1 cellular context compared by ENCODE assay signal in the genomic region with DNA sequence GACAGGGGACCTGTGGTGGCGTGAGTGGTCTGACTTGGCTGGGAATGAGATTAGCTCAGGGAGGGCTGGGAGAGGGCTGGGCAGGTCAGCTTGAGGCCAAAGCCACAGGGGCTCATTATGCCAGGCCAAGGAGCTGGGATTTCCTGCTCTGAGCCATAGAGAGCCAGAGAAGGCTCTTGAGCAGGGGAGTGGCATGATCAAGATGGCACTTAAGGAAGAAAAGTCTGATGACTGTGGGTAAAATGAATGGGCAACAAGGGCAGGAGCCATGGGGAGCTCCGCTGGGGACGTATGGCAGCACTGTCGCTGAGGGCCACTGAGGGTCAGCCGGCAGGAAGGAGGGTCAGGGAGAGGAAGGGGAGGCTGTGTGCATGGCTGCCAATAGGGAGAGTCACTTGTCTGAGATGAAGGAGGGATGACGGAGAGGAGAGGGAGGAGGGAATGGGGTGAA.
TF ChIP-seq lines count a peak whose summit lies in the region.

No MANE protein-coding gene starts in this region.

TF ChIP-seq in GM23338, 12 proteins besides CTCF, POLR2A, EP300 and RAD21 (continued from another document):
- TF ChIP-seq, protein P1, sequence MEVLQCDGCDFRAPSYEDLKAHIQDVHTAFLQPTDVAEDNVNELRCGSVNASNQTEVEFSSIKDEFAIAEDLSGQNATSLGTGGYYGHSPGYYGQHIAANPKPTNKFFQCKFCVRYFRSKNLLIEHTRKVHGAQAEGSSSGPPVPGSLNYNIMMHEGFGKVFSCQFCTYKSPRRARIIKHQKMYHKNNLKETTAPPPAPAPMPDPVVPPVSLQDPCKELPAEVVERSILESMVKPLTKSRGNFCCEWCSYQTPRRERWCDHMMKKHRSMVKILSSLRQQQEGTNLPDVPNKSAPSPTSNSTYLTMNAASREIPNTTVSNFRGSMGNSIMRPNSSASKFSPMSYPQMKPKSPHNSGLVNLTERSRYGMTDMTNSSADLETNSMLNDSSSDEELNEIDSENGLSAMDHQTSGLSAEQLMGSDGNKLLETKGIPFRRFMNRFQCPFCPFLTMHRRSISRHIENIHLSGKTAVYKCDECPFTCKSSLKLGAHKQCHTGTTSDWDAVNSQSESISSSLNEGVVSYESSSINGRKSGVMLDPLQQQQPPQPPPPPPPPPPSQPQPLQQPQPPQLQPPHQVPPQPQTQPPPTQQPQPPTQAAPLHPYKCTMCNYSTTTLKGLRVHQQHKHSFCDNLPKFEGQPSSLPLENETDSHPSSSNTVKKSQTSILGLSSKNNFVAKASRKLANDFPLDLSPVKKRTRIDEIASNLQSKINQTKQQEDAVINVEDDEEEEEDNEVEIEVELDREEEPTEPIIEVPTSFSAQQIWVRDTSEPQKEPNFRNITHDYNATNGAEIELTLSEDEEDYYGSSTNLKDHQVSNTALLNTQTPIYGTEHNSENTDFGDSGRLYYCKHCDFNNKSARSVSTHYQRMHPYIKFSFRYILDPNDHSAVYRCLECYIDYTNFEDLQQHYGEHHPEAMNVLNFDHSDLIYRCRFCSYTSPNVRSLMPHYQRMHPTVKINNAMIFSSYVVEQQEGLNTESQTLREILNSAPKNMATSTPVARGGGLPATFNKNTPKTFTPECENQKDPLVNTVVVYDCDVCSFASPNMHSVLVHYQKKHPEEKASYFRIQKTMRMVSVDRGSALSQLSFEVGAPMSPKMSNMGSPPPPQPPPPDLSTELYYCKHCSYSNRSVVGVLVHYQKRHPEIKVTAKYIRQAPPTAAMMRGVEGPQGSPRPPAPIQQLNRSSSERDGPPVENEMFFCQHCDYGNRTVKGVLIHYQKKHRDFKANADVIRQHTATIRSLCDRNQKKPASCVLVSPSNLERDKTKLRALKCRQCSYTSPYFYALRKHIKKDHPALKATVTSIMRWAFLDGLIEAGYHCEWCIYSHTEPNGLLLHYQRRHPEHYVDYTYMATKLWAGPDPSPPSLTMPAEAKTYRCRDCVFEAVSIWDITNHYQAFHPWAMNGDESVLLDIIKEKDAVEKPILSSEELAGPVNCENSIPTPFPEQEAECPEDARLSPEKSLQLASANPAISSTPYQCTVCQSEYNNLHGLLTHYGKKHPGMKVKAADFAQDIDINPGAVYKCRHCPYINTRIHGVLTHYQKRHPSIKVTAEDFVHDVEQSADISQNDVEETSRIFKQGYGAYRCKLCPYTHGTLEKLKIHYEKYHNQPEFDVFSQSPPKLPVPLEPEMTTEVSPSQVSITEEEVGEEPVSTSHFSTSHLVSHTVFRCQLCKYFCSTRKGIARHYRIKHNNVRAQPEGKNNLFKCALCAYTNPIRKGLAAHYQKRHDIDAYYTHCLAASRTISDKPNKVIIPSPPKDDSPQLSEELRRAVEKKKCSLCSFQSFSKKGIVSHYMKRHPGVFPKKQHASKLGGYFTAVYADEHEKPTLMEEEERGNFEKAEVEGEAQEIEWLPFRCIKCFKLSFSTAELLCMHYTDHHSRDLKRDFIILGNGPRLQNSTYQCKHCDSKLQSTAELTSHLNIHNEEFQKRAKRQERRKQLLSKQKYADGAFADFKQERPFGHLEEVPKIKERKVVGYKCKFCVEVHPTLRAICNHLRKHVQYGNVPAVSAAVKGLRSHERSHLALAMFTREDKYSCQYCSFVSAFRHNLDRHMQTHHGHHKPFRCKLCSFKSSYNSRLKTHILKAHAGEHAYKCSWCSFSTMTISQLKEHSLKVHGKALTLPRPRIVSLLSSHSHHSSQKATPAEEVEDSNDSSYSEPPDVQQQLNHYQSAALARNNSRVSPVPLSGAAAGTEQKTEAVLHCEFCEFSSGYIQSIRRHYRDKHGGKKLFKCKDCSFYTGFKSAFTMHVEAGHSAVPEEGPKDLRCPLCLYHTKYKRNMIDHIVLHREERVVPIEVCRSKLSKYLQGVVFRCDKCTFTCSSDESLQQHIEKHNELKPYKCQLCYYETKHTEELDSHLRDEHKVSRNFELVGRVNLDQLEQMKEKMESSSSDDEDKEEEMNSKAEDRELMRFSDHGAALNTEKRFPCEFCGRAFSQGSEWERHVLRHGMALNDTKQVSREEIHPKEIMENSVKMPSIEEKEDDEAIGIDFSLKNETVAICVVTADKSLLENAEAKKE (CRISPR knock-in tag; IDR thresholded peaks at IDR 0.05) = no peak
- no peak for TF ChIP-seq CREB1 (CRISPR knock-in tag; IDR thresholded peaks at IDR 0.05; ENCODE audit: low read depth)
